Comparison of ENCODE assay signal across 11 cellular contexts in the genomic region with DNA sequence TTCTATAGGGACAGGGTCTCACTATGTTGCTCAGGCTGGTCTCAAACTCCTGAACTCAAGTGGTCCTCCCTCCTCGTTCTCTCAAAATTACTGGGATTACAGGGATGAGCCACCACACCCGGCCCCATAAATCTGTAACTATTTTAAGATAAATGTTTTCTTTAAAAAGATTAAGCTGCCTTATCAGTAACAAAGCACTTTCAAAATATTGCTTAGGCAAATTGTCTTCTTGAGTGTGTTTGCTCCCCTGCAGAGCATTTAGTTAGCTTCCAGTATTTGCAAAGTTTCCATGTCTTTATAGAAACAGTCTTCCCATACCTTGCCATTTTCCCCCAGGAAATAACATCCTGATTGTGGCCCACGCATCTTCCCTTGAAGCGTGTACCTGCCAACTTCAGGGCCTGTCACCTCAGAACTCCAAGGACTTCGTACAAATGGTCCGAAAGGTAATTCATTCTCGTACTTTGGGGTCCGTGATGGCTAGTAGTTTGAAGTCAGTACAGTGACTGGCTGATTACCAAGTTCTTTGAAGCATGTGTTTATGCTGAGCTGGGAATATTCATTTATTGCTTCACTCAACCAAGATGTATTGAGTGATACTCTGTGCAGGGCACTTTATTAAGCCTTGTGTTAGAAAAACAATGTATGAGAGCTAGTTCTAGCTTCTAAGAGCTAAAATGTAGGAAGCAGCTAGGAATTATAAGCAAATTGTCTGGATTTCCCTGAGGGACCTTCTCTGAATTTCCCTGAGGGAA. TPM values are rescaled to one million over a fixed set of nuclear protein-coding genes. Genes with fewer than 3 reads are reported as not detected.
DNase-seq lines count a peak whose midpoint lies in the region; ATAC-seq, FAIRE-seq and TF ChIP-seq lines count a peak whose summit lies in the region.
"Had no signal": no experiment of that assay in that cellular context is flagged by ENCODE, and none has a peak within 500 bp of the region (broad histone marks: within the 10 kb centered on the region; RNA-seq: fewer than 3 reads in every experiment).

No MANE protein-coding gene starts in this region.

- H3K79me2 ChIP-seq in PC-3 (ENCODE audit: low read length) (no peaks in the 10 kb centered on the region), fibroblast of lung (ENCODE audit: control insufficient read depth, insufficient read depth, low read length) (no peaks in the 10 kb centered on the region)

- H3K9ac ChIP-seq in PC-3 (ENCODE audit: low read length) (no peak overlapping the region), fibroblast of lung (ENCODE audit: insufficient read depth, low read length) (no peak overlapping the region), skeletal muscle satellite cell (ENCODE audit: low read depth, low read length) (no peak overlapping the region)

- POLR2A ChIA-PET in PC-3 (lab: Charles Lee; ENCODE audit: unreplicated experiment), result no interaction called here

- H3K4me1 ChIP-seq in PC-3 (ENCODE audit: insufficient read depth, low read length), result peaks cover 26% of the 10 kb centered on the region
- peaks cover 12% of the 10 kb centered on the region for H3K4me1 ChIP-seq in fibroblast of lung (ENCODE audit: control insufficient read depth, extremely low read depth, insufficient read depth, low read length)
- peaks cover 32% of the 10 kb centered on the region for H3K4me1 ChIP-seq in skeletal muscle satellite cell (ENCODE audit: control insufficient read depth, insufficient read depth, low read length)
- no peaks in the 10 kb centered on the region for H3K4me1 ChIP-seq in pancreas

- H3K9me3 ChIP-seq in PC-3 (ENCODE audit: low read length) (no peaks in the 10 kb centered on the region), fibroblast of lung (ENCODE audit: control insufficient read depth, insufficient read depth, low read depth, low read length) (no peaks in the 10 kb centered on the region), skeletal muscle satellite cell (replicated peaks; ENCODE audit: low read length) (no peaks in the 10 kb centered on the region), pancreas (no peaks in the 10 kb centered on the region)
- H3K9me3 ChIP-seq: mucosa of descending colon had no signal

- intact Hi-C loops in PC-3 (cut with micrococcal nuclease), result no loop called here
- intact Hi-C loops in pancreas (cut with DNase I), result no loop called here

- peak; percentile 8 for ATAC-seq in GM21381 (IDR thresholded peaks at IDR 0.05; ENCODE audit: unreplicated experiment)
- ATAC-seq in PC-3, result no peak
- no peak for ATAC-seq in pancreas
- no peak for ATAC-seq in HG02884 (IDR thresholded peaks at IDR 0.05; ENCODE audit: unreplicated experiment)
- ATAC-seq: mucosa of descending colon had no signal

- H3K9me2 ChIP-seq in PC-3 (replicated peaks; ENCODE audit: low read length), result no peaks in the 10 kb centered on the region

- no peak overlapping the region for H3K4me3 ChIP-seq in PC-3 (ENCODE audit: low read length)
- no peak overlapping the region for H3K4me3 ChIP-seq in fibroblast of lung (replicated peaks in 1 of 4; ENCODE audit: control extremely low read depth in 1 of 4, insufficient read depth in 1 of 4, low read depth in 3 of 4, low read length in 4 of 4)
- H3K4me3 ChIP-seq in skeletal muscle satellite cell (ENCODE audit: low read length), result no peak overlapping the region
- no peak overlapping the region for H3K4me3 ChIP-seq in pancreas
- H3K4me3 ChIP-seq: mucosa of descending colon had no signal

- peaks cover 22% of the 10 kb centered on the region; the same call in 1 of the 2 replicates for H3K36me3 ChIP-seq in PC-3 (ENCODE audit: low read depth, low read length)
- H3K36me3 ChIP-seq in fibroblast of lung (ENCODE audit: control insufficient read depth, insufficient read depth, low read length), result peaks cover 2% of the 10 kb centered on the region
- H3K36me3 ChIP-seq in skeletal muscle satellite cell (ENCODE audit: insufficient read depth, low read length), result peaks cover 62% of the 10 kb centered on the region
- no peaks in the 10 kb centered on the region for H3K36me3 ChIP-seq in pancreas

- DNase-seq in PC-3 (no peak), fibroblast of lung (ENCODE audit: low read depth in 2 of 2) (peak in 1 of 2 donors; percentile 77), NCI-H2196 treated with DMSO at 0.1 percent for 48 hours (lab: John Stamatoyannopoulos, UW; ENCODE audit: unreplicated experiment) (no peak), pancreas (no peak), T-helper 1 cell (no peak)
- DNase-seq: caudate nucleus, NCI-H69 had no signal

- H2AFZ ChIP-seq in PC-3 (ENCODE audit: low read length) (no peak overlapping the region), fibroblast of lung (ENCODE audit: low read length) (peak overlapping the region; percentile 39)

- no peak for TF ChIP-seq CTCF in PC-3 (conservative IDR thresholded peaks at IDR 0.05; ENCODE audit: low read depth, low read length)
- no peak for TF ChIP-seq CTCF in fibroblast of lung (conservative IDR thresholded peaks at IDR 0.05 in 1 of 2, IDR thresholded peaks at IDR 0.05 in 1 of 2; ENCODE audit: low read depth in 1 of 2, low read length in 2 of 2)
- no peak for TF ChIP-seq CTCF in pancreas (IDR thresholded peaks at IDR 0.05)

- H3K27ac ChIP-seq in PC-3 (ENCODE audit: low read length) (peak overlapping the region; percentile 12; the same call in 1 of the 2 replicates), fibroblast of lung (ENCODE audit: insufficient read depth, low read length) (no peak overlapping the region), pancreas (peak overlapping the region in 2 of 4 donors; percentile 18 to 21)

- no peaks in the 10 kb centered on the region for H4K20me1 ChIP-seq in PC-3 (ENCODE audit: low read length)
- no peaks in the 10 kb centered on the region for H4K20me1 ChIP-seq in fibroblast of lung (ENCODE audit: control insufficient read depth, extremely low read depth, insufficient read depth, low read length)

- CTCF ChIA-PET in PC-3 (lab: Charles Lee), result no interaction called here

- BruUV-seq in PC-3 (replicated peaks; lab: Mats Ljungman, UMichigan), result no TSS peak

- H3K4me2 ChIP-seq in PC-3 (ENCODE audit: low read length) (no peak overlapping the region), fibroblast of lung (ENCODE audit: extremely low read depth, insufficient read depth, low read length) (peak overlapping the region; percentile 18), skeletal muscle satellite cell (ENCODE audit: low read length) (peak overlapping the region; percentile 27)

- FAIRE-seq in pancreas (lab: Jason Lieb, UNC), result no peak

- WGBS in pancreas, 2 donors, result 78 to 88% methylated on average over 8 of the region's 8 CpGs

- no peaks in the 10 kb centered on the region for H3K27me3 ChIP-seq in PC-3 (ENCODE audit: low read length)
- no peaks in the 10 kb centered on the region for H3K27me3 ChIP-seq in fibroblast of lung (ENCODE audit: control insufficient read depth, insufficient read depth, low read length)
- no peaks in the 10 kb centered on the region for H3K27me3 ChIP-seq in skeletal muscle satellite cell (ENCODE audit: control insufficient read depth, insufficient read depth, low read length)
- no peaks in the 10 kb centered on the region for H3K27me3 ChIP-seq in pancreas

- no peaks in the 10 kb centered on the region for H3F3A ChIP-seq in PC-3 (ENCODE audit: low read length, unreplicated experiment)

RNA-seq across cellular contexts. Expression of a gene that starts 30.4 kb away (rescaled TPM):
- total RNA-seq in PC-3 (2014; rRNA removed), result not detected in 2 replicates
- total RNA-seq in fibroblast of lung, result under 0.01 TPM in 2 replicates
- not detected in 2 replicates for polyA plus RNA-seq in fibroblast of lung
- polyA plus RNA-seq in fibroblast of lung (2012), result not detected in 2 replicates
- polyA minus RNA-seq in fibroblast of lung (ENCODE audit: low replicate concordance), result not detected in 2 replicates
- 1.1 TPM in 1 of 2 replicates, not detected in the other for total RNA-seq in skeletal muscle satellite cell (2012; rRNA removed)
- under 1 TPM in 2 of 6 donors, not detected in 4; 0.13 to 0.31 TPM for total RNA-seq in pancreas
- not detected for polyA plus RNA-seq in pancreas
